2 cellular contexts compared by ENCODE assay signal in the genomic region with DNA sequence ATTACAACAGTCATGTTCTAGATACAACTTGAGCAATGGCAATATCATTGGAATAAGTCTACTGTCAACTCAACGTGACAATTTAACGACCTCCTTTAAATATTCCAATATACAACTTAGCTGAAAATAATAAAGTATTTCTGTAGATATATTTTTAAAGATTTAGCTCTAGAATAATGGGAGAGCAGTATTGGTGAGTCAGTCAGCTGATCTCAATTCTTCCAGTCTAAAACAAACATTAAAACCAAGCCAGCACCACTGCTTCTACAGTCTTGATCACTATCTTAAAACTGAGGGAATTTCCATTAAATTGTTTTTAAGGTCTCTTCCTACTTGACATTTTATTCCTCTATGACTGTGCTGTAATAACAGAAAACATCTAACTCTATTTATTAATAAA.
TF ChIP-seq lines count a peak whose summit lies in the region.

No MANE protein-coding gene starts in this region.

TF ChIP-seq in IMR-90, 13 proteins besides CTCF, POLR2A, EP300 and RAD21:
- TF ChIP-seq RFX5 (IDR thresholded peaks at IDR 0.05; ENCODE audit: low read depth, low read length), result no peak
- no peak for TF ChIP-seq MAZ (IDR thresholded peaks at IDR 0.05; ENCODE audit: borderline replicate concordance, low read depth, low read length)
- TF ChIP-seq, protein P1, sequence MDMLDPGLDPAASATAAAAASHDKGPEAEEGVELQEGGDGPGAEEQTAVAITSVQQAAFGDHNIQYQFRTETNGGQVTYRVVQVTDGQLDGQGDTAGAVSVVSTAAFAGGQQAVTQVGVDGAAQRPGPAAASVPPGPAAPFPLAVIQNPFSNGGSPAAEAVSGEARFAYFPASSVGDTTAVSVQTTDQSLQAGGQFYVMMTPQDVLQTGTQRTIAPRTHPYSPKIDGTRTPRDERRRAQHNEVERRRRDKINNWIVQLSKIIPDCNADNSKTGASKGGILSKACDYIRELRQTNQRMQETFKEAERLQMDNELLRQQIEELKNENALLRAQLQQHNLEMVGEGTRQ (IDR thresholded peaks at IDR 0.05; ENCODE audit: low read depth, low read length), result no peak
- TF ChIP-seq CHD1 (IDR thresholded peaks at IDR 0.05; ENCODE audit: low read depth, low read length), result no peak
- no peak for TF ChIP-seq FOS (IDR thresholded peaks at IDR 0.05; ENCODE audit: low read depth, low read length)
- no peak for TF ChIP-seq MXI1 (IDR thresholded peaks at IDR 0.05; ENCODE audit: borderline replicate concordance, low read depth, low read length)

TF ChIP-seq in HepG2, 621 proteins besides CTCF, POLR2A, EP300 and RAD21:
- TF ChIP-seq, protein P2, sequence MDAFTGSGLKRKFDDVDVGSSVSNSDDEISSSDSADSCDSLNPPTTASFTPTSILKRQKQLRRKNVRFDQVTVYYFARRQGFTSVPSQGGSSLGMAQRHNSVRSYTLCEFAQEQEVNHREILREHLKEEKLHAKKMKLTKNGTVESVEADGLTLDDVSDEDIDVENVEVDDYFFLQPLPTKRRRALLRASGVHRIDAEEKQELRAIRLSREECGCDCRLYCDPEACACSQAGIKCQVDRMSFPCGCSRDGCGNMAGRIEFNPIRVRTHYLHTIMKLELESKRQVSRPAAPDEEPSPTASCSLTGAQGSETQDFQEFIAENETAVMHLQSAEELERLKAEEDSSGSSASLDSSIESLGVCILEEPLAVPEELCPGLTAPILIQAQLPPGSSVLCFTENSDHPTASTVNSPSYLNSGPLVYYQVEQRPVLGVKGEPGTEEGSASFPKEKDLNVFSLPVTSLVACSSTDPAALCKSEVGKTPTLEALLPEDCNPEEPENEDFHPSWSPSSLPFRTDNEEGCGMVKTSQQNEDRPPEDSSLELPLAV (CRISPR knock-in tag; conservative IDR thresholded peaks at IDR 0.05; ENCODE audit: low read depth), result no peak
- no peak for TF ChIP-seq ZBTB7A (CRISPR knock-in tag; IDR thresholded peaks at IDR 0.05)
- TF ChIP-seq MTA1 (CRISPR knock-in tag; IDR thresholded peaks at IDR 0.05; ENCODE audit: borderline replicate concordance), result no peak
- TF ChIP-seq, protein P3, sequence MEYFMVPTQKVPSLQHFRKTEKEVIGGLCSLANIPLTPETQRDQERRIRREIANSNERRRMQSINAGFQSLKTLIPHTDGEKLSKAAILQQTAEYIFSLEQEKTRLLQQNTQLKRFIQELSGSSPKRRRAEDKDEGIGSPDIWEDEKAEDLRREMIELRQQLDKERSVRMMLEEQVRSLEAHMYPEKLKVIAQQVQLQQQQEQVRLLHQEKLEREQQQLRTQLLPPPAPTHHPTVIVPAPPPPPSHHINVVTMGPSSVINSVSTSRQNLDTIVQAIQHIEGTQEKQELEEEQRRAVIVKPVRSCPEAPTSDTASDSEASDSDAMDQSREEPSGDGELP (IDR thresholded peaks at IDR 0.05; ENCODE audit: borderline replicate concordance, low read depth), result 0 out of 2 replicates have a peak, but pooled peaks have one; percentile 15
TF ChIP-seq in HepG2: peak in this region for 1.
